In genomic region chr5:100614308-100614707, GRCh38 we compare ENCODE assay signal across 1 cellular context.
TF ChIP-seq lines count a peak whose summit lies in the region.

No MANE protein-coding gene starts in this region.

TF ChIP-seq in HepG2, 621 proteins besides CTCF, POLR2A, EP300 and RAD21 (continued from another document):
- TF ChIP-seq AHDC1 (CRISPR knock-in tag; IDR thresholded peaks at IDR 0.05; ENCODE audit: borderline replicate concordance) = no peak
- TF ChIP-seq MAFK (conservative IDR thresholded peaks at IDR 0.05 in 1 of 2, IDR thresholded peaks at IDR 0.05 in 1 of 2; ENCODE audit: low read length in 2 of 2) = peak; percentile 41 to 54
- no peak for TF ChIP-seq ZNF605 (CRISPR knock-in tag; IDR thresholded peaks at IDR 0.05)
- TF ChIP-seq SNAI1 (CRISPR knock-in tag; IDR thresholded peaks at IDR 0.05; ENCODE audit: borderline replicate concordance) = no peak
- no peak for TF ChIP-seq ZNF788 (CRISPR knock-in tag; IDR thresholded peaks at IDR 0.05; ENCODE audit: borderline replicate concordance)
- no peak for TF ChIP-seq DNMT3B (CRISPR knock-in tag; conservative IDR thresholded peaks at IDR 0.05)
- TF ChIP-seq POLR2G (IDR thresholded peaks at IDR 0.05; ENCODE audit: low read depth, low read length) = no peak
- TF ChIP-seq NR3C1 (CRISPR knock-in tag; IDR thresholded peaks at IDR 0.05) = no peak
- TF ChIP-seq HNF1A (IDR thresholded peaks at IDR 0.05; ENCODE audit: low read depth) = no peak
- TF ChIP-seq HNF1A (CRISPR knock-in tag; IDR thresholded peaks at IDR 0.05; ENCODE audit: borderline replicate concordance) = no peak
